Comparison of ENCODE assay signal across 1 cellular context in the genomic region with DNA sequence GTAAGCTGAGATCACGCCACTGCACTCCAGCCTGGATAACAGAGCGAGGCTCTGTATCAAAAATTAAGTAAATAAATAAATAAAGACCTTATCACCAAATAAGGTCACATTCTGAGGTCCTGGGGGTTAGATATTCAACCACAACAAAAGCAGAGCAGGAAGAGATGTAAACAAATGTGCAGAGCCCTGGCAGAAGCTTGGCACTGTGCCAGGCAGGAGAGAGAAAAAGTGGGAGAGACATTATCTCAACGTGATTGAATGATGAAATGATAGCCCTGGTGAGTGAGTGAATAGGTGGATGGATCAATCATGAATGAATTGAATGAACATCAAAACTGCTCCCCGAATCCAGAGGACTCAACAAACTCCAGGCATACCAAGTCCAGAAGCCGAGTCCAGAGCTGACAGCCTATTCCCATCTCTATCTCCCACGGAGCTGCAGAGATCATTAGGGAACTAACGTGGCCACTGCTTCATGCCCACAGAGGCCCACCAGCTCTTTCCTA.
TF ChIP-seq lines count a peak whose summit lies in the region.

No MANE protein-coding gene starts in this region.

TF ChIP-seq in HepG2, 621 proteins besides CTCF, POLR2A, EP300 and RAD21 (continued from another document):
- TF ChIP-seq POGK (CRISPR knock-in tag; conservative IDR thresholded peaks at IDR 0.05) (no peak), SOX5 (CRISPR knock-in tag; IDR thresholded peaks at IDR 0.05; ENCODE audit: borderline replicate concordance) (peak; percentile 67; the same call in 1 of the 2 replicates), ARID3A (IDR thresholded peaks at IDR 0.05; ENCODE audit: low read depth, low read length) (peak; percentile 60; the same call in 1 of the 2 replicates), MED8 (CRISPR knock-in tag; IDR thresholded peaks at IDR 0.05; ENCODE audit: insufficient replicate concordance) (no peak), BHLHE40 (IDR thresholded peaks at IDR 0.05; ENCODE audit: low read length) (peak; percentile 47; the same call in 1 of the 2 replicates), SOX13 (IDR thresholded peaks at IDR 0.05) (no peak), SOX13 (CRISPR knock-in tag; conservative IDR thresholded peaks at IDR 0.05 in 1 of 2, IDR thresholded peaks at IDR 0.05 in 1 of 2) (peak in 1 of 2 experiments; percentile 76; a peak in 2 of 4 replicates), HNF4G (IDR thresholded peaks at IDR 0.05; ENCODE audit: borderline replicate concordance, low read depth, low read length) (no peak), HNF4G (CRISPR knock-in tag; IDR thresholded peaks at IDR 0.05; ENCODE audit: borderline replicate concordance, low read depth) (no peak), GATAD2A (CRISPR knock-in tag; IDR thresholded peaks at IDR 0.05) (peak; percentile 10; the same call in 1 of the 2 replicates), ZNF724P (CRISPR knock-in tag; IDR thresholded peaks at IDR 0.05; ENCODE audit: borderline replicate concordance) (0 out of 2 replicates have a peak, but pooled peaks have one; percentile 15), PRDM10 (CRISPR knock-in tag; IDR thresholded peaks at IDR 0.05; ENCODE audit: low read depth) (0 out of 2 replicates have a peak, but pooled peaks have one; percentile 2), TCF7 (IDR thresholded peaks at IDR 0.05; ENCODE audit: low read depth) (peak; percentile 32; the same call in 1 of the 2 replicates), ATF4 (CRISPR knock-in tag; IDR thresholded peaks at IDR 0.05) (peak in 1 of 2 experiments; percentile 24; a peak in 1 of 4 replicates), ZNF615 (CRISPR knock-in tag; IDR thresholded peaks at IDR 0.05; ENCODE audit: borderline replicate concordance) (no peak)
- TF ChIP-seq, protein P1, sequence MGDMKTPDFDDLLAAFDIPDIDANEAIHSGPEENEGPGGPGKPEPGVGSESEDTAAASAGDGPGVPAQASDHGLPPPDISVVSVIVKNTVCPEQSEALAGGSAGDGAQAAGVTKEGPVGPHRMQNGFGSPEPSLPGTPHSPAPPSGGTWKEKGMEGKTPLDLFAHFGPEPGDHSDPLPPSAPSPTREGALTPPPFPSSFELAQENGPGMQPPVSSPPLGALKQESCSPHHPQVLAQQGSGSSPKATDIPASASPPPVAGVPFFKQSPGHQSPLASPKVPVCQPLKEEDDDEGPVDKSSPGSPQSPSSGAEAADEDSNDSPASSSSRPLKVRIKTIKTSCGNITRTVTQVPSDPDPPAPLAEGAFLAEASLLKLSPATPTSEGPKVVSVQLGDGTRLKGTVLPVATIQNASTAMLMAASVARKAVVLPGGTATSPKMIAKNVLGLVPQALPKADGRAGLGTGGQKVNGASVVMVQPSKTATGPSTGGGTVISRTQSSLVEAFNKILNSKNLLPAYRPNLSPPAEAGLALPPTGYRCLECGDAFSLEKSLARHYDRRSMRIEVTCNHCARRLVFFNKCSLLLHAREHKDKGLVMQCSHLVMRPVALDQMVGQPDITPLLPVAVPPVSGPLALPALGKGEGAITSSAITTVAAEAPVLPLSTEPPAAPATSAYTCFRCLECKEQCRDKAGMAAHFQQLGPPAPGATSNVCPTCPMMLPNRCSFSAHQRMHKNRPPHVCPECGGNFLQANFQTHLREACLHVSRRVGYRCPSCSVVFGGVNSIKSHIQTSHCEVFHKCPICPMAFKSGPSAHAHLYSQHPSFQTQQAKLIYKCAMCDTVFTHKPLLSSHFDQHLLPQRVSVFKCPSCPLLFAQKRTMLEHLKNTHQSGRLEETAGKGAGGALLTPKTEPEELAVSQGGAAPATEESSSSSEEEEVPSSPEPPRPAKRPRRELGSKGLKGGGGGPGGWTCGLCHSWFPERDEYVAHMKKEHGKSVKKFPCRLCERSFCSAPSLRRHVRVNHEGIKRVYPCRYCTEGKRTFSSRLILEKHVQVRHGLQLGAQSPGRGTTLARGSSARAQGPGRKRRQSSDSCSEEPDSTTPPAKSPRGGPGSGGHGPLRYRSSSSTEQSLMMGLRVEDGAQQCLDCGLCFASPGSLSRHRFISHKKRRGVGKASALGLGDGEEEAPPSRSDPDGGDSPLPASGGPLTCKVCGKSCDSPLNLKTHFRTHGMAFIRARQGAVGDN (CRISPR knock-in tag; IDR thresholded peaks at IDR 0.05) = no peak
